2 cellular contexts compared by ENCODE assay signal in genomic region chr9:135772056-135773042, GRCh38.
TF ChIP-seq lines count a peak whose summit lies in the region.

No MANE protein-coding gene starts in this region.

TF ChIP-seq in HCT116, 20 proteins besides CTCF, POLR2A, EP300 and RAD21:
- TF ChIP-seq REST (IDR thresholded peaks at IDR 0.05; ENCODE audit: low read depth) (no peak), POLR2AphosphoS5 (IDR thresholded peaks at IDR 0.05; ENCODE audit: low read depth, low read length) (no peak), ZNF274 (IDR thresholded peaks at IDR 0.05; ENCODE audit: low read depth, low read length) (no peak), ELF1 (IDR thresholded peaks at IDR 0.05; ENCODE audit: borderline replicate concordance, low read depth) (no peak), JUND (IDR thresholded peaks at IDR 0.05) (no peak), EGR1 (IDR thresholded peaks at IDR 0.05; ENCODE audit: low read depth) (no peak), SRF (IDR thresholded peaks at IDR 0.05; ENCODE audit: low read depth) (no peak), ZBTB33 (IDR thresholded peaks at IDR 0.05; ENCODE audit: extremely low read depth, insufficient replicate concordance, low read length) (no peak), CBX3 (IDR thresholded peaks at IDR 0.05; ENCODE audit: low read depth) (no peak), SP1 (IDR thresholded peaks at IDR 0.05; ENCODE audit: low read depth) (no peak), CEBPB (IDR thresholded peaks at IDR 0.05; ENCODE audit: low read depth) (no peak), MAX (IDR thresholded peaks at IDR 0.05) (no peak), EZH2 (IDR thresholded peaks at IDR 0.05) (no peak), ATF3 (IDR thresholded peaks at IDR 0.05) (no peak), EZH2phosphoT487 (IDR thresholded peaks at IDR 0.05; ENCODE audit: borderline replicate concordance) (no peak)

TF ChIP-seq in GM12878, 131 proteins besides CTCF, POLR2A, EP300 and RAD21:
- no peak for TF ChIP-seq PML (IDR thresholded peaks at IDR 0.05; ENCODE audit: low read length)
- no peak for TF ChIP-seq ZBTB4 (CRISPR knock-in tag; IDR thresholded peaks at IDR 0.05)
